ENCODE assay signal across 11 cellular contexts in the genomic region with DNA sequence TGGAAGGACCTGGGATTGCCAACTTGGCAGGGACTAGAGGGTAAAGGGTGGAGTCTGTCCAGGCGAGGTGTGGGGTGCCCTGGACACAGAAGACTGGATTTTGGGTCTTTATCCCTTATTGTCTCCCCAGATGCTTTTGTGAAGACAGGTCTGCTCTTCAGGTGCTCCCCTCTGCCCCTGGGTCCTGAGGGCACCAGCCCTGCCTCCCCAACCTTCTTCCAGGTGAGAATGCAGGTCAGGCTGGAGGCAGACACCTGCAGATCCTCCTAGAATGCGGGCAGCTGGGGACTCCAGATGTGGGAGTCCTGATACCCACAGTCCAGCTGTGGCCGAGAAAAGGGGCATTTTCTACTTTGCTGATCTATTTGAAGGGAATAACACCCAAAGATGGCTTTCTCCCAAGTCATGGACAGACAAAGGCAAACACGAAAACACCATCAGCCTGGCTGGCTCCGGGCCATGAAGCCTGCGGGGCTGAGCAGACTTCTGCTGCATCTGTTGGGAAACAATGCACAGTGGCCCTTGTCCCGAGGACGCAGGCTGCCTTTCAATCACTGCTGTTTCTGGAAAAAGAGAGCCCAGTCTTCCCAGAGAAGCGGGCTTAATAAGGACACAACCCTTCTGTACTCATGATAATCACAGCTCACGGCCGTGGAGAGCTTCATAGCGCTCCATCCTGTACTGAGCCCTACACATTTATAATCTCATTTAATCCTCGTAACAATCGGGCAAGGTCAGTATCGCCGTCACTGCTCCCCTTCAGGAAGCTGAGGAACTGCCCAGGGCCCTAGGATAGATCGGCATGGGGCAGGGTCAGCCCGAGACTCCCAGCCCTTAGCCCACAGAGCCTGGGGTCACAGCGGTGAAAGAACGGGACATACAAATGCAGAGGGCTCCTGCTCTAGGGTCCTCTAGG.
DNase-seq lines count a peak whose midpoint lies in the region; ATAC-seq and TF ChIP-seq lines count a peak whose summit lies in the region.
"Had no signal": no experiment of that assay in that cellular context is flagged by ENCODE, and none has a peak within 500 bp of the region (broad histone marks: within the 10 kb centered on the region; RNA-seq: fewer than 3 reads in every experiment).

No MANE protein-coding gene starts in this region.

- ATAC-seq in DND-41 (ENCODE audit: insufficient read depth, low read depth) = no peak
- no peak for ATAC-seq in GM19328 (IDR thresholded peaks at IDR 0.05; ENCODE audit: unreplicated experiment)
- no peak for ATAC-seq in GM19455 (IDR thresholded peaks at IDR 0.05; ENCODE audit: unreplicated experiment)

- H3K27ac ChIP-seq in DND-41 (ENCODE audit: low read length) = no peak overlapping the region
- H3K27ac ChIP-seq in CD8-positive, alpha-beta memory T cell (ENCODE audit: low read depth, low read length) = no peak overlapping the region
- H3K27ac ChIP-seq: pancreas had no signal

- H2AFZ ChIP-seq in DND-41 (ENCODE audit: low read depth, low read length) = no peak overlapping the region

- H3K4me1 Mint-ChIP-seq in CD8-positive, alpha-beta memory T cell = peaks cover 6 to 9% (median 8%) of the 10 kb centered on the region in 3 donors

- peaks cover 7 to 13% of the 10 kb centered on the region in 2 donors for H3K27me3 Mint-ChIP-seq in CD8-positive, alpha-beta memory T cell

- POLR2A ChIA-PET in CD8-positive, alpha-beta memory T cell (lab: Charles Lee) = no interaction called here

- CTCF ChIA-PET in CD8-positive, alpha-beta memory T cell (lab: Charles Lee) = interaction anchor here (1.3 kb wide), 1 partner anchor 77 kb away, joined by 3 read pairs; no protein-coding TSS in a partner anchor

- H3K4me3 ChIP-seq in DND-41 (ENCODE audit: low read depth in 1 of 2, low read length in 2 of 2) = no peak overlapping the region
- no peak overlapping the region for H3K4me3 ChIP-seq in cardiac fibroblast (replicated peaks in 1 of 2; ENCODE audit: low read depth in 2 of 2, low read length in 2 of 2)
- H3K4me3 ChIP-seq in CD8-positive, alpha-beta memory T cell (ENCODE audit: low read length) = no peak overlapping the region
- H3K4me3 ChIP-seq: pancreas had no signal

- peaks cover 14% of the 10 kb centered on the region for H3K4me1 ChIP-seq in DND-41 (ENCODE audit: insufficient read depth, low read length)
- peaks cover 25% of the 10 kb centered on the region for H3K4me1 ChIP-seq in CD8-positive, alpha-beta memory T cell (ENCODE audit: insufficient read depth, low read length)
- H3K4me1 ChIP-seq: Caco-2 had no signal

- peak overlapping the region in 1 of 8 donors; percentile 28 for H3K27ac Mint-ChIP-seq in CD8-positive, alpha-beta memory T cell

- H3K4me3 Mint-ChIP-seq in CD8-positive, alpha-beta memory T cell = no peak overlapping the region

- H3K79me2 ChIP-seq in DND-41 (ENCODE audit: insufficient read depth, low read length) = no peaks in the 10 kb centered on the region

- no peaks in the 10 kb centered on the region for H4K20me1 ChIP-seq in DND-41 (ENCODE audit: insufficient read depth, low read length)

- H3K27me3 ChIP-seq in DND-41 (ENCODE audit: insufficient read depth, low read length, poor library complexity) = no peaks in the 10 kb centered on the region
- H3K27me3 ChIP-seq in CD8-positive, alpha-beta memory T cell (ENCODE audit: insufficient read depth, low read length, poor library complexity, severe bottlenecking) = no peaks in the 10 kb centered on the region
- H3K27me3 ChIP-seq: pancreas had no signal

- H3K36me3 Mint-ChIP-seq in CD8-positive, alpha-beta memory T cell = no peaks in the 10 kb centered on the region

- TF ChIP-seq CTCF in DND-41 (IDR thresholded peaks at IDR 0.05; ENCODE audit: borderline replicate concordance, extremely low read depth, low read length, poor library complexity, severe bottlenecking) = no peak
- TF ChIP-seq CTCF in cardiac fibroblast (IDR thresholded peaks at IDR 0.05; ENCODE audit: low read depth, low read length) = no peak

- no peaks in the 10 kb centered on the region for H3K9me3 ChIP-seq in DND-41 (ENCODE audit: insufficient read depth, low read length, severe bottlenecking)
- H3K9me3 ChIP-seq in CD8-positive, alpha-beta memory T cell (ENCODE audit: low read length) = no peaks in the 10 kb centered on the region
- H3K9me3 ChIP-seq: Caco-2, pancreas had no signal

- H3K9ac ChIP-seq in DND-41 (ENCODE audit: low read depth, low read length) = no peak overlapping the region

- no peak overlapping the region for H3K4me2 ChIP-seq in DND-41 (ENCODE audit: insufficient read depth, low read length)

- H3K9me3 Mint-ChIP-seq in CD8-positive, alpha-beta memory T cell = no peaks in the 10 kb centered on the region

- no peaks in the 10 kb centered on the region for H3K36me3 ChIP-seq in DND-41 (ENCODE audit: insufficient read depth, low read length)
- H3K36me3 ChIP-seq in CD8-positive, alpha-beta memory T cell (ENCODE audit: insufficient read depth, low read length) = no peaks in the 10 kb centered on the region
- H3K36me3 ChIP-seq: pancreas had no signal

- DNase-seq in DND-41 = peak; percentile 2
- DNase-seq in NCI-H2171 treated with DMSO at 0.1 percent for 48 hours (lab: John Stamatoyannopoulos, UW) = peak; percentile 58
- peak; percentile 24 to 32 for DNase-seq in cardiac fibroblast (ENCODE audit: low read depth in 2 of 2)
- DNase-seq in myocyte (ENCODE audit: low read depth) = peak; percentile 47
- DNase-seq in CD8-positive, alpha-beta memory T cell = no peak
- DNase-seq in activated naive CD4-positive, alpha-beta T cell (lab: John Stamatoyannopoulos, UW) = no peak
- DNase-seq: Caco-2, NCI-H1930 had no signal

Comparison
In these comparisons a context has a peak if more than half of its experiments do, and no peak if none do; other contexts are left out.
1. DNase-seq: peak in DND-41 (single experiment), NCI-H2171 treated with DMSO at 0.1 percent for 48 hours (single experiment), cardiac fibroblast (2 of 2) and myocyte (single experiment); none in CD8-positive, alpha-beta memory T cell (0 of 5) and activated naive CD4-positive, alpha-beta T cell (0 of 4).